8 cellular contexts compared by ENCODE assay signal in the genomic region with DNA sequence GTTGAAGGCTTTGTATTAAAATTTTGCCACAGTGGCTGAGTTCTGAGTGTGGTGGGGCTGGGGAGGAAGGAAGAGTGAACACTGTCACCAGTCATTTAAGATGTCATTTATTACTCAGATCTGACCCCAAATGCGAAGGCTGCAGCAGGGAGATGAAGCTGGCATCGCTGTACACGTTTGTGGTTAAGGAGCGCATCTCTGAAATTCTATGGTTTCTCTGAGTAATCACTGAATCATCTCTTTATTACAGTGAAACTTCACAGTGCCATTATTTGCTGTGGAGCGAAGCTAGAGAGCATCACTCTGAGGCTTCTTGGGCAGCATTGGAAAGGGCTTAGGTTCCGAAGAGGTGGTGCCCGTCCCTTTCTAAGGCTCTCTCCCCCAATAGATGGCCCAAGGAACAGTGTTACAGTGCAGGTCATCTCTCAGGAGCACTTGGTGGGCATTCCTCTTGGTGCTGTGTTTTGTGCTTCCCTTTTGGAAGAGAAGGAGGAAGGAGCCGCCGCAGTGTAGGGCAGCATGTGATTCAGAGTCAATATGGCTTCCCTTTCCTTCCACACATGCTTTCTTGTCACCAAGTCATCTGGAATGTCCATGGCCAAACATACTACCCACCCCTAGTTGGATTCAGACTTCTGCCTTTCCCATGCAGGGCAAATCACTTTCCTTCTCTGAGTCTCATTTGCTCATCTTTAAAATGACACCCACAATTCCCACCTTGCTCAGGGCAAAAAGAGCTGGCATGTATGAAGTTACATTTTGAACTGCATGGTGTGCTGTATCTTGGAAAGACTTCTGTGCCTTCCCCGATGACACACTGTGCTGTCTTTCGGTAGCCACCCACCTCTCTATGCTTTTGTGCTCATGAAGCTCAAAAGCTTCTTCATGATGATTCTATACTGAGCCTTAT. TPM values are rescaled to one million over a fixed set of nuclear protein-coding genes. Genes with fewer than 3 reads are reported as not detected.
DNase-seq lines count a peak whose midpoint lies in the region; ATAC-seq and TF ChIP-seq lines count a peak whose summit lies in the region.

No MANE protein-coding gene starts in this region.

- intact Hi-C loops in activated T-helper 1 cell treated with anti-CD3 and anti-CD28 coated beads, Interleukin-12 subunit alpha, Interleukin-12 subunit beta, Interleukin-2, Interleukin-4 antibody, amounts not matched to agents 30 ng/mL and 10 ng/mL and 1 ng/mL, durations not matched to agents 14 hours and 24 hours and 36 hours (cut with micrococcal nuclease): loop anchor here (1.0 to 10.0 kb wide), 12 partner anchors 28 to 1176 kb away; a partner anchor contains a TSS

- H3K4me3 Mint-ChIP-seq in activated T-helper 1 cell treated with anti-CD3 and anti-CD28 coated beads, Interleukin-12 subunit alpha, Interleukin-12 subunit beta, Interleukin-2, Interleukin-4 antibody, amounts not matched to agents 30 ng/mL and 10 ng/mL and 1 ng/mL, durations not matched to agents 14 hours and 24 hours and 36 hours: peak overlapping the region; percentile 69

- peaks cover 93% of the 10 kb centered on the region for H3K4me1 Mint-ChIP-seq in activated T-helper 1 cell treated with anti-CD3 and anti-CD28 coated beads, Interleukin-12 subunit alpha, Interleukin-12 subunit beta, Interleukin-2, Interleukin-4 antibody, amounts not matched to agents 30 ng/mL and 10 ng/mL and 1 ng/mL, durations not matched to agents 14 hours and 24 hours and 36 hours (ENCODE audit: low read depth)

- H3K9me3 Mint-ChIP-seq in activated T-helper 1 cell treated with anti-CD3 and anti-CD28 coated beads, Interleukin-12 subunit alpha, Interleukin-12 subunit beta, Interleukin-2, Interleukin-4 antibody, amounts not matched to agents 30 ng/mL and 10 ng/mL and 1 ng/mL, durations not matched to agents 14 hours and 24 hours and 36 hours: peaks cover 19% of the 10 kb centered on the region

- DNase-seq in AG08395 (ENCODE audit: low spot score) (peak; percentile 91), NCI-H226 (peak; percentile 90), kidney epithelial cell (ENCODE audit: low read depth) (peak; percentile 86), retina (no peak), C1 segment of cervical spinal cord (lab: John Stamatoyannopoulos, UW) (no peak), GM19240 (ENCODE audit: insufficient read length, low spot score) (no peak)
- peak; percentile 80 for DNase-seq in activated T-helper 1 cell treated with anti-CD3 and anti-CD28 coated beads, Interleukin-12 subunit alpha, Interleukin-12 subunit beta, Interleukin-2, Interleukin-4 antibody, amounts not matched to agents 30 ng/mL and 10 ng/mL and 1 ng/mL, durations not matched to agents 14 hours and 24 hours and 36 hours (ENCODE audit: low spot score)

- no peaks in the 10 kb centered on the region for H3K27me3 Mint-ChIP-seq in activated T-helper 1 cell treated with anti-CD3 and anti-CD28 coated beads, Interleukin-12 subunit alpha, Interleukin-12 subunit beta, Interleukin-2, Interleukin-4 antibody, amounts not matched to agents 30 ng/mL and 10 ng/mL and 1 ng/mL, durations not matched to agents 14 hours and 24 hours and 36 hours (ENCODE audit: insufficient read depth)

- H3K27ac Mint-ChIP-seq in activated T-helper 1 cell treated with anti-CD3 and anti-CD28 coated beads, Interleukin-12 subunit alpha, Interleukin-12 subunit beta, Interleukin-2, Interleukin-4 antibody, amounts not matched to agents 30 ng/mL and 10 ng/mL and 1 ng/mL, durations not matched to agents 14 hours and 24 hours and 36 hours: peak overlapping the region; percentile 98

- no peak overlapping the region for H3K4me3 ChIP-seq in kidney epithelial cell (ENCODE audit: low read depth, low read length)

- no peak for TF ChIP-seq CTCF in kidney epithelial cell (IDR thresholded peaks at IDR 0.05; ENCODE audit: insufficient read depth, low read length, poor library complexity, severe bottlenecking)

- no peaks in the 10 kb centered on the region for H3K27me3 ChIP-seq in kidney epithelial cell (ENCODE audit: control insufficient read depth, insufficient read depth, low read length)

- peak; percentile 62 for ATAC-seq in GM21737 (IDR thresholded peaks at IDR 0.05; ENCODE audit: unreplicated experiment)

- H3K36me3 Mint-ChIP-seq in activated T-helper 1 cell treated with anti-CD3 and anti-CD28 coated beads, Interleukin-12 subunit alpha, Interleukin-12 subunit beta, Interleukin-2, Interleukin-4 antibody, amounts not matched to agents 30 ng/mL and 10 ng/mL and 1 ng/mL, durations not matched to agents 14 hours and 24 hours and 36 hours (ENCODE audit: low read depth): peaks cover 24% of the 10 kb centered on the region

- H3K36me3 ChIP-seq in kidney epithelial cell (ENCODE audit: control insufficient read depth, insufficient read depth, low read length): no peaks in the 10 kb centered on the region

RNA-seq across cellular contexts. Expression of a gene that starts 9.3 kb away (rescaled TPM):
- total RNA-seq in activated T-helper 1 cell treated with anti-CD3 and anti-CD28 coated beads, Interleukin-12 subunit alpha, Interleukin-12 subunit beta, Interleukin-2, Interleukin-4 antibody, amounts not matched to agents 30 ng/mL and 10 ng/mL and 1 ng/mL, durations not matched to agents 14 hours and 24 hours and 36 hours: 1.0 and 1.2 TPM in 2 replicates
- not detected in 2 replicates for total RNA-seq in kidney epithelial cell

RNA-seq across cellular contexts. Expression of a gene that starts 33.7 kb away (rescaled TPM):
- total RNA-seq in activated T-helper 1 cell treated with anti-CD3 and anti-CD28 coated beads, Interleukin-12 subunit alpha, Interleukin-12 subunit beta, Interleukin-2, Interleukin-4 antibody, amounts not matched to agents 30 ng/mL and 10 ng/mL and 1 ng/mL, durations not matched to agents 14 hours and 24 hours and 36 hours: not detected in 2 replicates
- not detected in 2 replicates for total RNA-seq in kidney epithelial cell

Comparison
In these comparisons a context has a peak if more than half of its experiments do, and no peak if none do; other contexts are left out.
1. DNase-seq: peak in AG08395 (single experiment), NCI-H226 (single experiment), activated T-helper 1 cell treated with anti-CD3 and anti-CD28 coated beads, Interleukin-12 subunit alpha, Interleukin-12 subunit beta, Interleukin-2, Interleukin-4 antibody, amounts not matched to agents 30 ng/mL and 10 ng/mL and 1 ng/mL, durations not matched to agents 14 hours and 24 hours and 36 hours (single experiment) and kidney epithelial cell (single experiment); none in retina (single experiment), C1 segment of cervical spinal cord (0 of 14) and GM19240 (single experiment).